2 cellular contexts compared by ENCODE assay signal in genomic region chr1:233815357-233815756, GRCh38.
TF ChIP-seq lines count a peak whose summit lies in the region.

No MANE protein-coding gene starts in this region.

TF ChIP-seq in HepG2, 621 proteins besides CTCF, POLR2A, EP300 and RAD21 (continued from another document):
- TF ChIP-seq CREB1 (IDR thresholded peaks at IDR 0.05) (peak; percentile 69; the same call in 1 of the 2 replicates), CREB1 (CRISPR knock-in tag; IDR thresholded peaks at IDR 0.05) (no peak), ZNF549 (CRISPR knock-in tag; IDR thresholded peaks at IDR 0.05) (no peak), E2F2 (CRISPR knock-in tag; IDR thresholded peaks at IDR 0.05; ENCODE audit: borderline replicate concordance) (no peak), ZNF225 (CRISPR knock-in tag; IDR thresholded peaks at IDR 0.05) (no peak), ZNF326 (CRISPR knock-in tag; IDR thresholded peaks at IDR 0.05; ENCODE audit: borderline replicate concordance) (no peak), PRPF4 (IDR thresholded peaks at IDR 0.05; ENCODE audit: low read depth, low read length, poor library complexity, severe bottlenecking) (no peak), TCF7L2 (IDR thresholded peaks at IDR 0.05; ENCODE audit: low read depth, low read length) (no peak), MTF1 (CRISPR knock-in tag; IDR thresholded peaks at IDR 0.05) (no peak), ZNF775 (CRISPR knock-in tag; IDR thresholded peaks at IDR 0.05; ENCODE audit: borderline replicate concordance) (no peak), ZBTB1 (CRISPR knock-in tag; IDR thresholded peaks at IDR 0.05; ENCODE audit: borderline replicate concordance) (no peak)

TF ChIP-seq in HEK293, 187 proteins besides CTCF, POLR2A, EP300 and RAD21 (continued from another document):
- peak; percentile 92 for TF ChIP-seq ATF2 (tag by site-specific recombination; IDR thresholded peaks at IDR 0.05; ENCODE audit: low read depth)
